Comparison of ENCODE assay signal across 1 cellular context in genomic region chr4:184237612-184238011, GRCh38.
A peak's percentile ranks its signal among the peaks of the same experiment; 100 is the strongest.
TF ChIP-seq lines count a peak whose summit lies in the region.

No MANE protein-coding gene starts in this region.

TF ChIP-seq in K562, 482 proteins besides CTCF, POLR2A, EP300 and RAD21 (continued from another document):
- TF ChIP-seq, protein P1, sequence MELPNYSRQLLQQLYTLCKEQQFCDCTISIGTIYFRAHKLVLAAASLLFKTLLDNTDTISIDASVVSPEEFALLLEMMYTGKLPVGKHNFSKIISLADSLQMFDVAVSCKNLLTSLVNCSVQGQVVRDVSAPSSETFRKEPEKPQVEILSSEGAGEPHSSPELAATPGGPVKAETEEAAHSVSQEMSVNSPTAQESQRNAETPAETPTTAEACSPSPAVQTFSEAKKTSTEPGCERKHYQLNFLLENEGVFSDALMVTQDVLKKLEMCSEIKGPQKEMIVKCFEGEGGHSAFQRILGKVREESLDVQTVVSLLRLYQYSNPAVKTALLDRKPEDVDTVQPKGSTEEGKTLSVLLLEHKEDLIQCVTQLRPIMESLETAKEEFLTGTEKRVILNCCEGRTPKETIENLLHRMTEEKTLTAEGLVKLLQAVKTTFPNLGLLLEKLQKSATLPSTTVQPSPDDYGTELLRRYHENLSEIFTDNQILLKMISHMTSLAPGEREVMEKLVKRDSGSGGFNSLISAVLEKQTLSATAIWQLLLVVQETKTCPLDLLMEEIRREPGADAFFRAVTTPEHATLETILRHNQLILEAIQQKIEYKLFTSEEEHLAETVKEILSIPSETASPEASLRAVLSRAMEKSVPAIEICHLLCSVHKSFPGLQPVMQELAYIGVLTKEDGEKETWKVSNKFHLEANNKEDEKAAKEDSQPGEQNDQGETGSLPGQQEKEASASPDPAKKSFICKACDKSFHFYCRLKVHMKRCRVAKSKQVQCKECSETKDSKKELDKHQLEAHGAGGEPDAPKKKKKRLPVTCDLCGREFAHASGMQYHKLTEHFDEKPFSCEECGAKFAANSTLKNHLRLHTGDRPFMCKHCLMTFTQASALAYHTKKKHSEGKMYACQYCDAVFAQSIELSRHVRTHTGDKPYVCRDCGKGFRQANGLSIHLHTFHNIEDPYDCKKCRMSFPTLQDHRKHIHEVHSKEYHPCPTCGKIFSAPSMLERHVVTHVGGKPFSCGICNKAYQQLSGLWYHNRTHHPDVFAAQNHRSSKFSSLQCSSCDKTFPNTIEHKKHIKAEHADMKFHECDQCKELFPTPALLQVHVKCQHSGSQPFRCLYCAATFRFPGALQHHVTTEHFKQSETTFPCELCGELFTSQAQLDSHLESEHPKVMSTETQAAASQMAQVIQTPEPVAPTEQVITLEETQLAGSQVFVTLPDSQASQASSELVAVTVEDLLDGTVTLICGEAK (IDR thresholded peaks at IDR 0.05), result no peak
- TF ChIP-seq, protein P1 (CRISPR knock-in tag; IDR thresholded peaks at IDR 0.05), result no peak
- TF ChIP-seq CGGBP1 (CRISPR knock-in tag; IDR thresholded peaks at IDR 0.05) (no peak), ZKSCAN3 (CRISPR knock-in tag; IDR thresholded peaks at IDR 0.05) (no peak), ATF7 (IDR thresholded peaks at IDR 0.05) (peak; percentile 61), FOSL1 (tag; conservative IDR thresholded peaks at IDR 0.05) (peak; percentile 89), ZNF655 (CRISPR knock-in tag; IDR thresholded peaks at IDR 0.05) (no peak), ZNF384 (IDR thresholded peaks at IDR 0.05; ENCODE audit: low read depth, low read length) (no peak), ZBTB49 (CRISPR knock-in tag; IDR thresholded peaks at IDR 0.05; ENCODE audit: borderline replicate concordance) (no peak), TCF15 (CRISPR knock-in tag; IDR thresholded peaks at IDR 0.05) (no peak), SREBF2 (CRISPR knock-in tag; IDR thresholded peaks at IDR 0.05) (no peak), XRCC4 (IDR thresholded peaks at IDR 0.05; ENCODE audit: extremely low read depth, insufficient read depth, insufficient read length) (no peak), ZFP36 (IDR thresholded peaks at IDR 0.05; ENCODE audit: low read depth, low read length, partially characterized antibody) (no peak), ATF3 (IDR thresholded peaks at IDR 0.05) (peak; percentile 94), ATF3 (CRISPR knock-in tag; conservative IDR thresholded peaks at IDR 0.05) (no peak), JUN (IDR thresholded peaks at IDR 0.05; ENCODE audit: borderline replicate concordance, low read depth, low read length) (peak; percentile 89), JUN (CRISPR knock-in tag; IDR thresholded peaks at IDR 0.05; ENCODE audit: borderline replicate concordance) (no peak), HDAC6 (IDR thresholded peaks at IDR 0.05; ENCODE audit: low read depth, low read length) (no peak), NR3C1 (CRISPR knock-in tag; IDR thresholded peaks at IDR 0.05) (no peak), JUNB (CRISPR knock-in tag; conservative IDR thresholded peaks at IDR 0.05) (peak; percentile 77), JUND (IDR thresholded peaks at IDR 0.05; ENCODE audit: borderline replicate concordance, low read depth, low read length) (peak; percentile 94), JUND (tag; IDR thresholded peaks at IDR 0.05; ENCODE audit: borderline replicate concordance, low read depth, low read length) (peak; percentile 92)
- TF ChIP-seq, protein P2, sequence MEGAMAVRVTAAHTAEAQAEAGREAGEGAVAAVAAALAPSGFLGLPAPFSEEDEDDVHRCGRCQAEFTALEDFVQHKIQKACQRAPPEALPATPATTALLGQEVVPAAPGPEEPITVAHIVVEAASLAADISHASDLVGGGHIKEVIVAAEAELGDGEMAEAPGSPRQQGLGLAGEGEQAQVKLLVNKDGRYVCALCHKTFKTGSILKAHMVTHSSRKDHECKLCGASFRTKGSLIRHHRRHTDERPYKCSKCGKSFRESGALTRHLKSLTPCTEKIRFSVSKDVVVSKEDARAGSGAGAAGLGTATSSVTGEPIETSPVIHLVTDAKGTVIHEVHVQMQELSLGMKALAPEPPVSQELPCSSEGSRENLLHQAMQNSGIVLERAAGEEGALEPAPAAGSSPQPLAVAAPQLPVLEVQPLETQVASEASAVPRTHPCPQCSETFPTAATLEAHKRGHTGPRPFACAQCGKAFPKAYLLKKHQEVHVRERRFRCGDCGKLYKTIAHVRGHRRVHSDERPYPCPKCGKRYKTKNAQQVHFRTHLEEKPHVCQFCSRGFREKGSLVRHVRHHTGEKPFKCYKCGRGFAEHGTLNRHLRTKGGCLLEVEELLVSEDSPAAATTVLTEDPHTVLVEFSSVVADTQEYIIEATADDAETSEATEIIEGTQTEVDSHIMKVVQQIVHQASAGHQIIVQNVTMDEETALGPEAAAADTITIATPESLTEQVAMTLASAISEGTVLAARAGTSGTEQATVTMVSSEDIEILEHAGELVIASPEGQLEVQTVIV (CRISPR knock-in tag; IDR thresholded peaks at IDR 0.05; ENCODE audit: borderline replicate concordance), result no peak
- TF ChIP-seq, protein P3, sequence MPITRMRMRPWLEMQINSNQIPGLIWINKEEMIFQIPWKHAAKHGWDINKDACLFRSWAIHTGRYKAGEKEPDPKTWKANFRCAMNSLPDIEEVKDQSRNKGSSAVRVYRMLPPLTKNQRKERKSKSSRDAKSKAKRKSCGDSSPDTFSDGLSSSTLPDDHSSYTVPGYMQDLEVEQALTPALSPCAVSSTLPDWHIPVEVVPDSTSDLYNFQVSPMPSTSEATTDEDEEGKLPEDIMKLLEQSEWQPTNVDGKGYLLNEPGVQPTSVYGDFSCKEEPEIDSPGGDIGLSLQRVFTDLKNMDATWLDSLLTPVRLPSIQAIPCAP (CRISPR knock-in tag; IDR thresholded peaks at IDR 0.05; ENCODE audit: borderline replicate concordance), result no peak
